In the genomic region with DNA sequence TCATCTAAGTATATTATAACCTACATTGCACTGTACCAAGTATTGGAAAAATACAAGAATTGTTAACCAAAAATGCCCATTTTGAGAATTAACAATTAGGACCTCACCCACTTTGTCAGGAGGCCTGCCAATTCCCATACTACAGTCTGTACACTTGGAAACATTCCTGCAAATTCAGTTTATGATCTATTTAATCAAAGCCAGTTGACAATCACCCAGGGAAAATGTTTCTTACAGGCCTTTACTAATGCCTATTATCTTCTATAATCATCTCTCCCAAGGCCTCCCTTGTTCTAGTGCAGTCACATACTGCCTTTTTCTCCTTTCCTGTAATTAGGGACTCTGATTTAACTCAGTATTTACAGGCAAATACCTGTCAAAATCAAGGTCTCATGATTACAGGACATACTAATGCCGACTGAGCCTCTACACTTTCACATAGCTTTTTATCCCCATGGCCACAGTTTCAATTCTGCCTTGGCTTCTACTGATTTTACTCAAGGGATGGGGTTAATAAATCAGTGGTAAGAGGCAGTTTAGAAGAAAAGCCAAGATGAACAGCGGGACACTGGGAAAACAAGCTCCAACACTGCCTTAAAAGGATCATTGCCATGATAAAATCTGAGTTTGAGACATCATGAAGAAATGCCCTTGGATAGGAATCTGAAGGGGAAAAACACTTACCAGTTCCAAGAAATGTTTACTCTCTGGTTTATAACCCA, we compare ENCODE assay signal across 17 cellular contexts.
DNase-seq lines count a peak whose midpoint lies in the region; ATAC-seq and TF ChIP-seq lines count a peak whose summit lies in the region.
"Had no signal": no experiment of that assay in that cellular context is flagged by ENCODE, and none has a peak within 500 bp of the region (broad histone marks: within the 10 kb centered on the region; RNA-seq: fewer than 3 reads in every experiment).

No MANE protein-coding gene starts in this region.

- H3K27me3 ChIP-seq in PC-9 (ENCODE audit: insufficient read depth, low read depth) (no peaks in the 10 kb centered on the region), tibial nerve (no peaks in the 10 kb centered on the region), endodermal cell (ENCODE audit: control insufficient read depth, insufficient read depth, low read length, poor library complexity, severe bottlenecking) (no peaks in the 10 kb centered on the region)

- H3K27ac Mint-ChIP-seq in endodermal cell = no peak overlapping the region
- H3K27ac Mint-ChIP-seq: activated CD4-positive, alpha-beta T cell treated with anti-CD3 and anti-CD28 coated beads for 36 hours; activated T-cell treated with anti-CD3 and anti-CD28 coated beads, Interleukin-2, amount 50 U/mL, for 24 hours; CD4-positive, CD25-positive, alpha-beta regulatory T cell; dendritic cell treated with granulocyte-macrophage colony-stimulating factor and Interleukin-4, amounts not matched to agents 40 ng/mL and 50 ng/mL, for 4 days had no signal

- no peaks in the 10 kb centered on the region for H3K9me2 ChIP-seq in PC-9 (ENCODE audit: insufficient read depth)

- H3K4me3 Mint-ChIP-seq in endodermal cell = no peak overlapping the region
- H3K4me3 Mint-ChIP-seq: activated CD4-positive, alpha-beta T cell treated with anti-CD3 and anti-CD28 coated beads for 36 hours; activated T-cell treated with anti-CD3 and anti-CD28 coated beads, Interleukin-2, amount 50 U/mL, for 24 hours; CD4-positive, CD25-positive, alpha-beta regulatory T cell; dendritic cell treated with granulocyte-macrophage colony-stimulating factor and Interleukin-4, amounts not matched to agents 40 ng/mL and 50 ng/mL, for 4 days had no signal

- H3K4me3 ChIP-seq in PC-9 (no peak overlapping the region), urinary bladder (ENCODE audit: low read depth, low read length) (no peak overlapping the region), tibial nerve (no peak overlapping the region), endodermal cell (ENCODE audit: low read length) (no peak overlapping the region)

- H3K4me2 ChIP-seq in PC-9 = no peak overlapping the region

- no peaks in the 10 kb centered on the region for H3K9me3 ChIP-seq in PC-9 (ENCODE audit: insufficient read depth, low read depth)
- H3K9me3 ChIP-seq in tibial nerve = no peaks in the 10 kb centered on the region
- no peaks in the 10 kb centered on the region for H3K9me3 ChIP-seq in endodermal cell (ENCODE audit: control insufficient read depth, low read length)

- H3K4me1 ChIP-seq in PC-9 (replicated peaks; ENCODE audit: insufficient read depth) = no peaks in the 10 kb centered on the region
- H3K4me1 ChIP-seq in urinary bladder (ENCODE audit: insufficient read depth) = peaks cover 2% of the 10 kb centered on the region
- H3K4me1 ChIP-seq in tibial nerve = no peaks in the 10 kb centered on the region
- H3K4me1 ChIP-seq in endodermal cell (ENCODE audit: control insufficient read depth, insufficient read depth, low read length) = peaks cover 7% of the 10 kb centered on the region

- no peak for TF ChIP-seq POLR2A in tibial nerve (IDR thresholded peaks at IDR 0.05)

- no peak overlapping the region for H3K27ac ChIP-seq in PC-9
- peak overlapping the region; percentile 60 for H3K27ac ChIP-seq in urinary bladder (ENCODE audit: low read depth)
- no peak overlapping the region for H3K27ac ChIP-seq in tibial nerve
- H3K27ac ChIP-seq in endodermal cell (ENCODE audit: low read depth, low read length) = no peak overlapping the region

- peaks cover 20% of the 10 kb centered on the region for H3K4me1 Mint-ChIP-seq in endodermal cell

- H3K36me3 Mint-ChIP-seq in endodermal cell (ENCODE audit: low read depth) = no peaks in the 10 kb centered on the region

- CTCF ChIA-PET in PC-9 (lab: Charles Lee) = no interaction called here

- H2AFZ ChIP-seq in PC-9 = peak overlapping the region; percentile 15; the same call in 1 of the 2 replicates

- H3F3A ChIP-seq in PC-9 (ENCODE audit: insufficient read depth, low read depth) = no peaks in the 10 kb centered on the region

- BruUV-seq in PC-9 (replicated peaks; lab: Mats Ljungman, UMichigan) = no TSS peak

- peak; percentile 87 for ATAC-seq in GM19395 (IDR thresholded peaks at IDR 0.05; ENCODE audit: unreplicated experiment)
- no peak for ATAC-seq in HG03045 (IDR thresholded peaks at IDR 0.05; ENCODE audit: unreplicated experiment)
- ATAC-seq: activated CD4-positive, alpha-beta T cell treated with anti-CD3 and anti-CD28 coated beads for 36 hours; Panc1 had no signal

- H3K9me3 Mint-ChIP-seq in endodermal cell = no peaks in the 10 kb centered on the region
- H3K9me3 Mint-ChIP-seq: activated T-cell treated with anti-CD3 and anti-CD28 coated beads, Interleukin-2, amount 50 U/mL, for 24 hours; dendritic cell treated with granulocyte-macrophage colony-stimulating factor and Interleukin-4, amounts not matched to agents 40 ng/mL and 50 ng/mL, for 4 days had no signal

- H3K9ac ChIP-seq in endodermal cell (ENCODE audit: extremely low read depth, low read length, poor library complexity, severe bottlenecking) = no peak overlapping the region

- intact Hi-C loops in PC-9 (cut with micrococcal nuclease; ENCODE audit: unreplicated experiment) = no loop called here

- TF ChIP-seq EP300 in tibial nerve (IDR thresholded peaks at IDR 0.05) = no peak

- DNase-seq in PC-9 (no peak), medulla oblongata (ENCODE audit: extremely low spot score) (peak; percentile 12), tibial nerve (ENCODE audit: low spot score in 2 of 2) (no peak), endodermal cell (no peak)
- DNase-seq: activated CD4-positive, alpha-beta T cell treated with anti-CD3 and anti-CD28 coated beads for 36 hours; activated T-cell treated with anti-CD3 and anti-CD28 coated beads, Interleukin-2, amount 50 U/mL, for 24 hours; CD4-positive, CD25-positive, alpha-beta regulatory T cell; IMR-90; midbrain; NCI-H1417 treated with DMSO at 0.1 percent for 48 hours; NCI-H510A; stimulated activated CD4-positive, alpha-beta T cell treated with anti-CD3 and anti-CD28 coated beads, Interleukin-1b, Interleukin-23, amount 100 ng/mL, for 48 hours had no signal

- no peaks in the 10 kb centered on the region for H3K79me2 ChIP-seq in PC-9 (ENCODE audit: low read depth)

- TF ChIP-seq CTCF in PC-9 (conservative IDR thresholded peaks at IDR 0.05) = no peak
- TF ChIP-seq CTCF in tibial nerve (IDR thresholded peaks at IDR 0.05) = no peak
- TF ChIP-seq CTCF in endodermal cell (conservative IDR thresholded peaks at IDR 0.05) = no peak

- POLR2A ChIA-PET in PC-9 (lab: Charles Lee; ENCODE audit: unreplicated experiment) = no interaction called here

- no peaks in the 10 kb centered on the region for H4K20me1 ChIP-seq in PC-9 (ENCODE audit: insufficient read depth)

- no peaks in the 10 kb centered on the region for H3K36me3 ChIP-seq in PC-9 (ENCODE audit: low read depth)
- H3K36me3 ChIP-seq in urinary bladder (ENCODE audit: insufficient read depth) = no peaks in the 10 kb centered on the region
- H3K36me3 ChIP-seq in tibial nerve = no peaks in the 10 kb centered on the region
- H3K36me3 ChIP-seq in endodermal cell (ENCODE audit: control insufficient read depth, insufficient read depth, low read length) = no peaks in the 10 kb centered on the region

- WGBS in urinary bladder = 40% methylated on average over 2 of the region's 2 CpGs
- 46 to 64% methylated on average over 2 of the region's 2 CpGs for WGBS in tibial nerve, 2 donors
- 78 to 93% methylated on average over 1 to 2 of the region's 2 CpGs for WGBS in endodermal cell (ENCODE audit: insufficient coverage in 1 of 2, insufficient read length in 1 of 2), 2 experiments

- no peaks in the 10 kb centered on the region for H3K27me3 Mint-ChIP-seq in endodermal cell (ENCODE audit: insufficient read depth)
- H3K27me3 Mint-ChIP-seq: activated CD4-positive, alpha-beta T cell treated with anti-CD3 and anti-CD28 coated beads for 36 hours; activated T-cell treated with anti-CD3 and anti-CD28 coated beads, Interleukin-2, amount 50 U/mL, for 24 hours; CD4-positive, CD25-positive, alpha-beta regulatory T cell; dendritic cell treated with granulocyte-macrophage colony-stimulating factor and Interleukin-4, amounts not matched to agents 40 ng/mL and 50 ng/mL, for 4 days had no signal
